ENCODE assay signal across 9 cellular contexts in genomic region chr20:36645998-36646397, GRCh38. TPM values are rescaled to one million over a fixed set of nuclear protein-coding genes. Genes with fewer than 3 reads are reported as not detected.
DNase-seq lines count a peak whose midpoint lies in the region; ATAC-seq and TF ChIP-seq lines count a peak whose summit lies in the region.
"Had no signal": no experiment of that assay in that cellular context is flagged by ENCODE, and none has a peak within 500 bp of the region (broad histone marks: within the 10 kb centered on the region; RNA-seq: fewer than 3 reads in every experiment).

A gene with protein sequence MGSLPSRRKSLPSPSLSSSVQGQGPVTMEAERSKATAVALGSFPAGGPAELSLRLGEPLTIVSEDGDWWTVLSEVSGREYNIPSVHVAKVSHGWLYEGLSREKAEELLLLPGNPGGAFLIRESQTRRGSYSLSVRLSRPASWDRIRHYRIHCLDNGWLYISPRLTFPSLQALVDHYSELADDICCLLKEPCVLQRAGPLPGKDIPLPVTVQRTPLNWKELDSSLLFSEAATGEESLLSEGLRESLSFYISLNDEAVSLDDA (minus strand): TSS chr20:36646196. CDS start chr20:36641335, 4,861 bp downstream.

- peaks cover 28% of the 10 kb centered on the region for H3K4me1 ChIP-seq in DND-41 (ENCODE audit: insufficient read depth, low read length)

- H3K9me3 Mint-ChIP-seq in activated naive CD4-positive, alpha-beta T cell treated with anti-CD3 and anti-CD28 coated beads, Interleukin-2, amount 50 U/mL, for 24 hours: no peaks in the 10 kb centered on the region

- CTCF ChIA-PET in RWPE1 (lab: Yijun Ruan, JAX): interaction anchor here (0.5 to 1.0 kb wide), 4 partner anchors 33 to 142 kb away, joined by 3 read pairs; no protein-coding TSS in a partner anchor

- peak within 1 kb of the TSS; percentile 100 for H3K27ac Mint-ChIP-seq in activated naive CD4-positive, alpha-beta T cell treated with anti-CD3 and anti-CD28 coated beads, Interleukin-2, amount 50 U/mL, for 24 hours

- H3K36me3 Mint-ChIP-seq in activated naive CD4-positive, alpha-beta T cell treated with anti-CD3 and anti-CD28 coated beads, Interleukin-2, amount 50 U/mL, for 24 hours: peaks cover 8% of the 10 kb centered on the region

- H2AFZ ChIP-seq in DND-41 (ENCODE audit: low read depth, low read length): peak within 1 kb of the TSS; percentile 31

- H3K79me2 ChIP-seq in DND-41 (ENCODE audit: insufficient read depth, low read length): no peaks in the 10 kb centered on the region

- POLR2A ChIA-PET in RWPE1 (lab: Yijun Ruan, JAX; ENCODE audit: low non-redundant PET): no interaction called here

- H3K27me3 Mint-ChIP-seq in activated naive CD4-positive, alpha-beta T cell treated with anti-CD3 and anti-CD28 coated beads, Interleukin-2, amount 50 U/mL, for 24 hours: no peaks in the 10 kb centered on the region

- H3K27me3 ChIP-seq in DND-41 (ENCODE audit: insufficient read depth, low read length, poor library complexity) (no peaks in the 10 kb centered on the region), MG63 (no peaks in the 10 kb centered on the region)

- H3K4me3 ChIP-seq in DND-41 (ENCODE audit: low read depth in 1 of 2, low read length in 2 of 2) (peak within 1 kb of the TSS in 1 of 2 experiments; percentile 14; a peak in 1 of 4 replicates), MG63 (no peak within 1 kb of the TSS)

- ATAC-seq in DND-41 (ENCODE audit: insufficient read depth, low read depth) (peak; percentile 96), GM21526 (IDR thresholded peaks at IDR 0.05; ENCODE audit: low FRiP score, unreplicated experiment) (no peak), GM18867 (IDR thresholded peaks at IDR 0.05; ENCODE audit: unreplicated experiment) (no peak)

- peak within 1 kb of the TSS; percentile 97 for H3K4me3 Mint-ChIP-seq in activated naive CD4-positive, alpha-beta T cell treated with anti-CD3 and anti-CD28 coated beads, Interleukin-2, amount 50 U/mL, for 24 hours

- DNase-seq in DND-41 (peak; percentile 85), RWPE1 (ENCODE audit: low spot score) (no peak), MG63 (no peak)
- peak; percentile 75 for DNase-seq in stimulated activated CD4-positive, alpha-beta T cell treated with anti-CD3 and anti-CD28 coated beads, Interleukin-15, amount 100 ng/mL, for 24 hours

- peaks cover 57% of the 10 kb centered on the region for H3K4me1 Mint-ChIP-seq in activated naive CD4-positive, alpha-beta T cell treated with anti-CD3 and anti-CD28 coated beads, Interleukin-2, amount 50 U/mL, for 24 hours

- H3K36me3 ChIP-seq in DND-41 (ENCODE audit: insufficient read depth, low read length) (no peaks in the 10 kb centered on the region), MG63 (no peaks in the 10 kb centered on the region)

- H3K9ac ChIP-seq in DND-41 (ENCODE audit: low read depth, low read length): peak within 1 kb of the TSS; percentile 28

- H3K9me3 ChIP-seq in DND-41 (ENCODE audit: insufficient read depth, low read length, severe bottlenecking): no peaks in the 10 kb centered on the region
- H3K9me3 ChIP-seq in MG63: no peaks in the 10 kb centered on the region

- H4K20me1 ChIP-seq in DND-41 (ENCODE audit: insufficient read depth, low read length): no peaks in the 10 kb centered on the region

- TF ChIP-seq CTCF in DND-41 (IDR thresholded peaks at IDR 0.05; ENCODE audit: borderline replicate concordance, extremely low read depth, low read length, poor library complexity, severe bottlenecking): peak; percentile 24
- TF ChIP-seq CTCF in RWPE1 (conservative IDR thresholded peaks at IDR 0.05; ENCODE audit: low read depth): no peak

- intact Hi-C loops in T-helper 1 cell treated with Interleukin-12 subunit alpha and Interleukin-12 subunit beta and Interleukin-4 antibody, amounts not matched to agents 30 ng/mL and 1 ng/mL, for 36 hours (cut with micrococcal nuclease): loop anchor here (1.0 to 5.0 kb wide), 6 partner anchors 12 to 531 kb away; partner anchors contain the start of genes MROH8, NDRG3 and RPN2

- H3K4me2 ChIP-seq in DND-41 (ENCODE audit: insufficient read depth, low read length): peak within 1 kb of the TSS; percentile 41

- peak within 1 kb of the TSS; percentile 48 for H3K27ac ChIP-seq in DND-41 (ENCODE audit: low read length)
- no peak within 1 kb of the TSS for H3K27ac ChIP-seq in RWPE1

RNA-seq across cellular contexts. Expression of the gene that starts here (rescaled TPM):
- 78.0 and 78.8 TPM in 2 replicates for total RNA-seq in T-helper 1 cell treated with Interleukin-12 subunit alpha and Interleukin-12 subunit beta and Interleukin-4 antibody, amounts not matched to agents 30 ng/mL and 1 ng/mL, for 36 hours
- not detected in 2 replicates for total RNA-seq in MG63 (2014; rRNA removed; shearing (Covaris generic); ENCODE audit: low replicate concordance)
- total RNA-seq: SK-MEL-5 had no signal

Comparison
In these comparisons a context has a peak if more than half of its experiments do, and no peak if none do; other contexts are left out.
1. RNA of the gene that starts here (total RNA-seq): 78.0 to 78.8 TPM in T-helper 1 cell treated with Interleukin-12 subunit alpha and Interleukin-12 subunit beta and Interleukin-4 antibody, amounts not matched to agents 30 ng/mL and 1 ng/mL, for 36 hours; not detected in MG63; every median in the first group is over 10 times any median in the second.
2. DNase-seq: peak in DND-41 (single experiment) and stimulated activated CD4-positive, alpha-beta T cell treated with anti-CD3 and anti-CD28 coated beads, Interleukin-15, amount 100 ng/mL, for 24 hours (single experiment); none in RWPE1 (single experiment) and MG63 (single experiment).